18 cellular contexts compared by ENCODE assay signal in the genomic region with DNA sequence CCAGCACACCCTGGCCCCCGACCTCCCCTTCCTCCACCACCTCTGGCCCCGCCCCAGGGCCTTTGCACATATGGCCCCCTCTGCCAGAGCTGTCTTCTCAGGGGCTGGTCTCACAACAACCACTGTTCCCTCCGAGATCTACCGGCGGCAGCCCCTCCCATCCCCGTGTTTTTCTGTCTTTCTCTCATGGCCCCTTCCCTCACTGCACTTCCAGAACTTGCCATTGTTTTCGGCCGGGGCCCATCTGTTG. TPM values are rescaled to one million over a fixed set of nuclear protein-coding genes. Genes with fewer than 3 reads are reported as not detected.
DNase-seq lines count a peak whose midpoint lies in the region; ATAC-seq, FAIRE-seq and TF ChIP-seq lines count a peak whose summit lies in the region.
"Had no signal": no experiment of that assay in that cellular context is flagged by ENCODE, and none has a peak within 500 bp of the region (broad histone marks: within the 10 kb centered on the region; RNA-seq: fewer than 3 reads in every experiment).

No MANE protein-coding gene starts in this region.

- H3K9me3 Mint-ChIP-seq in activated CD4-positive, alpha-beta T cell treated with anti-CD3 and anti-CD28 coated beads, Interleukin-2, amount 10 ng/mL, durations not matched to agents 24 days and 14 days = no peaks in the 10 kb centered on the region
- H3K9me3 Mint-ChIP-seq in mesothelial cell of epicardium (no peaks in the 10 kb centered on the region), type B pancreatic cell (no peaks in the 10 kb centered on the region)

- DNase-seq in activated CD4-positive, alpha-beta T cell treated with anti-CD3 and anti-CD28 coated beads, Interleukin-2, amount 10 ng/mL, durations not matched to agents 24 days and 14 days = no peak
- DNase-seq in activated CD4-positive, alpha-beta T cell treated with anti-CD3 and anti-CD28 coated beads for 48 hours = no peak
- DNase-seq in body of pancreas = no peak
- no peak for DNase-seq in mesothelial cell of epicardium (ENCODE audit: low spot score in 2 of 2, unreplicated experiment in 2 of 2)
- DNase-seq in type B pancreatic cell (ENCODE audit: extremely low spot score, unreplicated experiment) = no peak
- DNase-seq in urothelium cell line (ENCODE audit: low spot score) = no peak
- DNase-seq: AML-193, COR-L47, GDM1, GM23248, HCEC 1CT, NCI-H187, NCI-H345, NCI-H524 treated with DMSO at 0.1 percent for 48 hours had no signal

- peak overlapping the region in 3 of 4 donors; percentile 45 to 55 (median 49) for H3K27ac ChIP-seq in body of pancreas
- H3K27ac ChIP-seq: 22Rv1, GM23248, SJSA1 had no signal

- H3K27ac Mint-ChIP-seq in activated CD4-positive, alpha-beta T cell treated with anti-CD3 and anti-CD28 coated beads, Interleukin-2, amount 10 ng/mL, durations not matched to agents 24 days and 14 days = peak overlapping the region; percentile 20
- H3K27ac Mint-ChIP-seq in mesothelial cell of epicardium = peak overlapping the region; percentile 43
- H3K27ac Mint-ChIP-seq in type B pancreatic cell = peak overlapping the region; percentile 46

- H3K9me3 ChIP-seq in body of pancreas = no peaks in the 10 kb centered on the region
- H3K9me3 ChIP-seq: SJSA1 had no signal

- no peak for FAIRE-seq in urothelium cell line (lab: Jason Lieb, UNC)

- no peak for ATAC-seq in body of pancreas
- ATAC-seq in GM19452 (IDR thresholded peaks at IDR 0.05; ENCODE audit: unreplicated experiment) = no peak
- no peak for ATAC-seq in HG02884 (IDR thresholded peaks at IDR 0.05; ENCODE audit: unreplicated experiment)

- no peaks in the 10 kb centered on the region for H3K27me3 ChIP-seq in body of pancreas
- H3K27me3 ChIP-seq: SJSA1 had no signal

- H3K4me1 ChIP-seq in body of pancreas = peaks cover 83% of the 10 kb centered on the region
- H3K4me1 ChIP-seq: SJSA1 had no signal

- intact Hi-C loops in activated CD4-positive, alpha-beta T cell treated with anti-CD3 and anti-CD28 coated beads, Interleukin-2, amount 10 ng/mL, durations not matched to agents 24 days and 14 days (cut with micrococcal nuclease) = no loop called here
- intact Hi-C loops in body of pancreas (cut with DNase I) = no loop called here

- no peak for TF ChIP-seq POLR2A in body of pancreas (IDR thresholded peaks at IDR 0.05)

- H3K36me3 Mint-ChIP-seq in activated CD4-positive, alpha-beta T cell treated with anti-CD3 and anti-CD28 coated beads, Interleukin-2, amount 10 ng/mL, durations not matched to agents 24 days and 14 days (ENCODE audit: low read depth) = no peaks in the 10 kb centered on the region
- peaks cover 2% of the 10 kb centered on the region for H3K36me3 Mint-ChIP-seq in mesothelial cell of epicardium
- no peaks in the 10 kb centered on the region for H3K36me3 Mint-ChIP-seq in type B pancreatic cell

- WGBS in body of pancreas, 2 donors = 80 to 88% methylated on average over 7 to 8 of the region's 8 CpGs

- no peaks in the 10 kb centered on the region for H3K36me3 ChIP-seq in body of pancreas (replicated peaks in 1 of 2; ENCODE audit: insufficient read depth in 1 of 2, low read depth in 2 of 2)
- H3K36me3 ChIP-seq: SJSA1 had no signal

- no peak overlapping the region for H3K4me3 ChIP-seq in body of pancreas
- H3K4me3 ChIP-seq: GM23248, SJSA1 had no signal

- no peak for TF ChIP-seq CTCF in body of pancreas (IDR thresholded peaks at IDR 0.05)
- TF ChIP-seq CTCF in mesothelial cell of epicardium (IDR thresholded peaks at IDR 0.05; ENCODE audit: unreplicated experiment) = no peak
- no peak for TF ChIP-seq CTCF in type B pancreatic cell (conservative IDR thresholded peaks at IDR 0.05)

- H3K27me3 Mint-ChIP-seq in activated CD4-positive, alpha-beta T cell treated with anti-CD3 and anti-CD28 coated beads, Interleukin-2, amount 10 ng/mL, durations not matched to agents 24 days and 14 days = no peaks in the 10 kb centered on the region
- H3K27me3 Mint-ChIP-seq in mesothelial cell of epicardium (ENCODE audit: low read depth) (no peaks in the 10 kb centered on the region), type B pancreatic cell (no peaks in the 10 kb centered on the region)

- H3K4me1 Mint-ChIP-seq in activated CD4-positive, alpha-beta T cell treated with anti-CD3 and anti-CD28 coated beads, Interleukin-2, amount 10 ng/mL, durations not matched to agents 24 days and 14 days = peaks cover 8% of the 10 kb centered on the region
- H3K4me1 Mint-ChIP-seq in mesothelial cell of epicardium = peaks cover 12% of the 10 kb centered on the region
- H3K4me1 Mint-ChIP-seq in type B pancreatic cell (ENCODE audit: unreplicated experiment) = peaks cover 10% of the 10 kb centered on the region

- H3K4me3 Mint-ChIP-seq in activated CD4-positive, alpha-beta T cell treated with anti-CD3 and anti-CD28 coated beads, Interleukin-2, amount 10 ng/mL, durations not matched to agents 24 days and 14 days = no peak overlapping the region
- H3K4me3 Mint-ChIP-seq in mesothelial cell of epicardium = no peak overlapping the region
- no peak overlapping the region for H3K4me3 Mint-ChIP-seq in type B pancreatic cell

RNA-seq across cellular contexts. Expression of gene ZFPM1, which starts 30.2 kb away (rescaled TPM):
- total RNA-seq in activated CD4-positive, alpha-beta T cell treated with anti-CD3 and anti-CD28 coated beads, Interleukin-2, amount 10 ng/mL, durations not matched to agents 24 days and 14 days = 17.9 and 19.3 TPM in 2 replicates
- total RNA-seq in body of pancreas (10 to 100 TPM; 10.9 to 11.4 TPM), mesothelial cell of epicardium (51.1 to 56.2 TPM (median 52.6 TPM) in 3 replicates), type B pancreatic cell (ENCODE audit: low replicate concordance) (24.0 and 26.7 TPM in 2 replicates)
